ENCODE assay signal across 10 cellular contexts in the genomic region with DNA sequence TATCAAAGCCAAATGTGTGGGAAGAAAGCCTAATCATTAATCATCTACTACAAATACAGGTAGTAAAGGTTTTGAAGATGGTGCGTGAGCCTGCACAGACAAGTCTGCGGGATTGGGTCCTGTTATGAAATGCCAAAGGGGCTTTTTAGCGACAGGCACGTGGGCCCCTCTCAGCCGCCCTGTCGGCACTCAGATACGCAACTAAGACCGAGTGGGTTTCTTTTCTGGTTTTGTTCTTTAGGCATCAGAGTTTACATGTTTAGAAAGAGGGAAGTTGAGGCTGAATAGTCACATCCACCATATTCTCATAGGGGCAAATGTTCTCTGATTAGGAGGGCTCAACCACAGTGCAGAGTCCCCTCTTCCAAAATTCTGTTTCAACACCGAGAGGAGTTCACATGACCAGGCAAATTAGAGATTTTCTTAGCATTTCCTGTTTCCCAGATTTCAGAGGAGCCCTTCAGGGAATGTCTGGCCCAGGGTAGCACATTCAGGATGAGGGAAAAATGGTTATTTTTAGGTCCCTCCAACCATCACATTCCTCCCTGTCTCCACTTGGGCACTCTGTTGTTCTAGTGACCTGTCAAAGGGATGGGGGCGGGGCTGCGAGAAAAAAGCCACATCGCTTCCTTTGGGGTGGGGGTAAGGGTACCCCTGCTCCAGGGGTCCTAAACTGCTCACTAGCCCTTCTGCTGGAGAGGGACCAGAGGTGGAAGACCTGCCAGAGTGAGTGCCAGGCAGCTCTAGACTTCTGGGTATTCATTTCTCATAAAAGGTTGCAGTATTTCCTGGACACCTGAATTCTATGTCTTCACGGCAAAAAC.
DNase-seq lines count a peak whose midpoint lies in the region; ATAC-seq and TF ChIP-seq lines count a peak whose summit lies in the region.
"Had no signal": no experiment of that assay in that cellular context is flagged by ENCODE, and none has a peak within 500 bp of the region (broad histone marks: within the 10 kb centered on the region; RNA-seq: fewer than 3 reads in every experiment).

No MANE protein-coding gene starts in this region.

- peak overlapping the region; percentile 92 to 99 (median 96) for H3K27ac Mint-ChIP-seq in CD8-positive, alpha-beta memory T cell
- H3K27ac Mint-ChIP-seq in IgD-negative memory B cell = peak overlapping the region; percentile 88 to 100 (median 98)
- H3K27ac Mint-ChIP-seq in activated naive CD4-positive, alpha-beta T cell treated with anti-CD3 and anti-CD28 coated beads, Interleukin-2, amount 10 ng/mL, durations not matched to agents 7 days and 5 days = peak overlapping the region; percentile 93
- peak overlapping the region; percentile 95 to 100 (median 98) for H3K27ac Mint-ChIP-seq in naive thymus-derived CD8-positive, alpha-beta T cell
- no peak overlapping the region for H3K27ac Mint-ChIP-seq in nephron progenitor cell

- H3K9me3 ChIP-seq in CD8-positive, alpha-beta memory T cell (ENCODE audit: low read length) = no peaks in the 10 kb centered on the region
- no peaks in the 10 kb centered on the region for H3K9me3 ChIP-seq in BE2C

- no peaks in the 10 kb centered on the region for H3K9me3 Mint-ChIP-seq in CD8-positive, alpha-beta memory T cell
- H3K9me3 Mint-ChIP-seq in IgD-negative memory B cell (no peaks in the 10 kb centered on the region), nephron progenitor cell (no peaks in the 10 kb centered on the region)
- H3K9me3 Mint-ChIP-seq in activated naive CD4-positive, alpha-beta T cell treated with anti-CD3 and anti-CD28 coated beads, Interleukin-2, amount 10 ng/mL, durations not matched to agents 7 days and 5 days = no peaks in the 10 kb centered on the region
- H3K9me3 Mint-ChIP-seq in naive thymus-derived CD8-positive, alpha-beta T cell = peaks cover 0 to 4% (median 0%) of the 10 kb centered on the region in 9 donors

- no peak for ATAC-seq in naive thymus-derived CD8-positive, alpha-beta T cell
- ATAC-seq in HG02759 (IDR thresholded peaks at IDR 0.05; ENCODE audit: unreplicated experiment) = no peak

- TF ChIP-seq CTCF in BE2C (IDR thresholded peaks at IDR 0.05; ENCODE audit: low read depth, low read length) (no peak), nephron progenitor cell (IDR thresholded peaks at IDR 0.05) (no peak)

- no peaks in the 10 kb centered on the region for H3K27me3 ChIP-seq in CD8-positive, alpha-beta memory T cell (ENCODE audit: insufficient read depth, low read length, poor library complexity, severe bottlenecking)
- H3K27me3 ChIP-seq in BE2C = no peaks in the 10 kb centered on the region
- H3K27me3 ChIP-seq: brain microvascular endothelial cell had no signal

- H3K4me1 Mint-ChIP-seq in CD8-positive, alpha-beta memory T cell = peaks cover 96 to 98% (median 98%) of the 10 kb centered on the region in 3 donors
- H3K4me1 Mint-ChIP-seq in IgD-negative memory B cell (peaks cover 74 to 92% (median 75%) of the 10 kb centered on the region in 3 donors), nephron progenitor cell (peaks cover 73% of the 10 kb centered on the region)
- peaks cover 98% of the 10 kb centered on the region for H3K4me1 Mint-ChIP-seq in activated naive CD4-positive, alpha-beta T cell treated with anti-CD3 and anti-CD28 coated beads, Interleukin-2, amount 10 ng/mL, durations not matched to agents 7 days and 5 days
- peaks cover 58 to 98% (median 96%) of the 10 kb centered on the region in 4 donors for H3K4me1 Mint-ChIP-seq in naive thymus-derived CD8-positive, alpha-beta T cell

- peaks cover 91% of the 10 kb centered on the region for H3K4me1 ChIP-seq in CD8-positive, alpha-beta memory T cell (ENCODE audit: insufficient read depth, low read length)
- H3K4me1 ChIP-seq in BE2C = peaks cover 14% of the 10 kb centered on the region

- H3K27ac ChIP-seq in CD8-positive, alpha-beta memory T cell (ENCODE audit: low read depth, low read length) = peak overlapping the region; percentile 92
- H3K27ac ChIP-seq: brain microvascular endothelial cell, VCaP had no signal

- peak in 3 of 5 donors; percentile 17 to 60 (median 30) for DNase-seq in CD8-positive, alpha-beta memory T cell
- DNase-seq in activated naive CD4-positive, alpha-beta T cell treated with anti-CD3 and anti-CD28 coated beads, Interleukin-2, amount 10 ng/mL, durations not matched to agents 7 days and 5 days = peak; percentile 41
- no peak for DNase-seq in naive thymus-derived CD8-positive, alpha-beta T cell
- no peak for DNase-seq in NCI-H2081 treated with DMSO at 0.1 percent for 48 hours (lab: John Stamatoyannopoulos, UW)
- DNase-seq in BE2C = no peak
- DNase-seq in nephron progenitor cell = no peak
- DNase-seq: brain microvascular endothelial cell had no signal

- H3K27me3 Mint-ChIP-seq in CD8-positive, alpha-beta memory T cell = no peaks in the 10 kb centered on the region
- H3K27me3 Mint-ChIP-seq in IgD-negative memory B cell (peaks cover 2% of the 10 kb centered on the region), nephron progenitor cell (ENCODE audit: low read depth, poor library complexity) (peaks cover 5% of the 10 kb centered on the region)
- H3K27me3 Mint-ChIP-seq in activated naive CD4-positive, alpha-beta T cell treated with anti-CD3 and anti-CD28 coated beads, Interleukin-2, amount 10 ng/mL, durations not matched to agents 7 days and 5 days = no peaks in the 10 kb centered on the region
- H3K27me3 Mint-ChIP-seq in naive thymus-derived CD8-positive, alpha-beta T cell = no peaks in the 10 kb centered on the region

- POLR2A ChIA-PET in CD8-positive, alpha-beta memory T cell (lab: Charles Lee) = interaction anchor here (0.8 to 3.8 kb wide), 6 partner anchors 22 to 158 kb away, joined by 3 to 21 read pairs (median 4); a partner anchor contains a TSS
- POLR2A ChIA-PET in naive thymus-derived CD8-positive, alpha-beta T cell (lab: Charles Lee) = interaction anchor here (0.7 to 7.5 kb wide), 11 partner anchors 10 to 159 kb away, joined by 3 to 58 read pairs (median 4); a partner anchor contains a TSS

- H3K36me3 ChIP-seq in CD8-positive, alpha-beta memory T cell (ENCODE audit: insufficient read depth, low read length) = no peaks in the 10 kb centered on the region
- no peaks in the 10 kb centered on the region for H3K36me3 ChIP-seq in BE2C
- H3K36me3 ChIP-seq: brain microvascular endothelial cell had no signal

- H3K4me3 Mint-ChIP-seq in CD8-positive, alpha-beta memory T cell = peak overlapping the region; percentile 72 to 89 (median 85)
- H3K4me3 Mint-ChIP-seq in IgD-negative memory B cell = peak overlapping the region; percentile 61 to 95 (median 79)
- peak overlapping the region; percentile 78 for H3K4me3 Mint-ChIP-seq in activated naive CD4-positive, alpha-beta T cell treated with anti-CD3 and anti-CD28 coated beads, Interleukin-2, amount 10 ng/mL, durations not matched to agents 7 days and 5 days
- peak overlapping the region; percentile 64 to 94 (median 84) for H3K4me3 Mint-ChIP-seq in naive thymus-derived CD8-positive, alpha-beta T cell
- H3K4me3 Mint-ChIP-seq in nephron progenitor cell = no peak overlapping the region

- CTCF ChIA-PET in CD8-positive, alpha-beta memory T cell (lab: Charles Lee) = interaction anchor here (1.1 to 13.8 kb wide), 5 partner anchors 9 to 158 kb away, joined by 3 to 144 read pairs (median 4); a partner anchor contains a TSS
- CTCF ChIA-PET in activated naive CD4-positive, alpha-beta T cell treated with anti-CD3 and anti-CD28 coated beads, Interleukin-2, amount 10 ng/mL, durations not matched to agents 7 days and 5 days (lab: Charles Lee) = interaction anchor here (1.8 to 3.7 kb wide), 2 partner anchors 28 to 158 kb away, joined by 9 to 23 read pairs; a partner anchor contains a TSS

- H3K36me3 Mint-ChIP-seq in CD8-positive, alpha-beta memory T cell = peaks cover 0 to 6% (median 3%) of the 10 kb centered on the region in 3 donors
- H3K36me3 Mint-ChIP-seq in IgD-negative memory B cell (peaks cover 18% of the 10 kb centered on the region), nephron progenitor cell (ENCODE audit: low read depth) (peaks cover 28% of the 10 kb centered on the region)
- peaks cover 63% of the 10 kb centered on the region for H3K36me3 Mint-ChIP-seq in activated naive CD4-positive, alpha-beta T cell treated with anti-CD3 and anti-CD28 coated beads, Interleukin-2, amount 10 ng/mL, durations not matched to agents 7 days and 5 days
- H3K36me3 Mint-ChIP-seq in naive thymus-derived CD8-positive, alpha-beta T cell = peaks cover 0 to 2% (median 0%) of the 10 kb centered on the region in 3 donors

- H3K4me3 ChIP-seq in CD8-positive, alpha-beta memory T cell (ENCODE audit: low read length) = peak overlapping the region; percentile 38
- H3K4me3 ChIP-seq in BE2C (ENCODE audit: low read depth, low read length) = no peak overlapping the region

Comparison
In these comparisons a context has a peak if more than half of its experiments do, and no peak if none do; other contexts are left out.
1. DNase-seq: peak in CD8-positive, alpha-beta memory T cell (3 of 5) and activated naive CD4-positive, alpha-beta T cell treated with anti-CD3 and anti-CD28 coated beads, Interleukin-2, amount 10 ng/mL, durations not matched to agents 7 days and 5 days (single experiment); none in naive thymus-derived CD8-positive, alpha-beta T cell (0 of 10), NCI-H2081 treated with DMSO at 0.1 percent for 48 hours (single experiment), BE2C (single experiment) and nephron progenitor cell (single experiment).